1 cellular context compared by ENCODE assay signal in the genomic region with DNA sequence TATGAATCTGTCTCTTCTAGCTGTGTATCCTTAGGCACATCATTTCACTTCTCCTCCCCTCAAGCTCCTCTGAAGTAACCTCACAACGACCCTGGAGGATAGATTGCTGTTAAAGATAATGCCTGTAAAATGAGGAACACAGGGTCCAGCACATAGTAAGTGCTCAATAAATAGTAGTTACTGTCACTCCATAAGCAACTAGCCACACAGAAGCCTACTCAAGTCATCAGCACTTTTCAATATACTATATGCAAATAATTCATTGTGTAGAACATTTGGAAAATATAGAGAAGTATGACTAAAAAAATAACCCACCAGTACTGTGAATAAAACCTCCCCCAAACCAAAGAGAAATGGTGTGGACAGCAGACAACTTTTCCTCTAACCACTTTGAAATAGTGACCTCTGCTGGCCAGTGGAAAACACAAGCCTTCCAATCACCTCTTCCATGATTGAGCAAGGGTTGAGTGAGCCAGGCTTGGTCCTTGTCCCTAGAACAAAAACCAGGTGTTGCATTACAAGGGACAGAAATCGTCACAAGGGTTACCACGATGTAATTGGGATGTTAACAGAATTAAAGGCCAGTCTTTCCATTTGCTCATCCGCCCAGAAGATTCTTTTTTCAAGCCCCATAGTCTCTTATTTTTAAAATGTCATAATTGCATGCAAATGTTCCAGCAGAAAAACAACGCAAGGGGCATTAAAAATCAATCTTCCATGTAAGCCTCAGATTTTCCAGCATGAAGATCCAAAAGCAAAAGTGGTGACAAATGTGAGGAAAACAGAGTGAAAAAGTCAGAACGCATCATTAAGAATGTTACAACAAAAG.
TF ChIP-seq lines count a peak whose summit lies in the region.

No MANE protein-coding gene starts in this region.

TF ChIP-seq in GM12878, 131 proteins besides CTCF, POLR2A, EP300 and RAD21:
- peak; percentile 49; the same call in 1 of the 2 replicates for TF ChIP-seq SMC3 (IDR thresholded peaks at IDR 0.05; ENCODE audit: borderline replicate concordance, low read length)
- TF ChIP-seq, protein P1, sequence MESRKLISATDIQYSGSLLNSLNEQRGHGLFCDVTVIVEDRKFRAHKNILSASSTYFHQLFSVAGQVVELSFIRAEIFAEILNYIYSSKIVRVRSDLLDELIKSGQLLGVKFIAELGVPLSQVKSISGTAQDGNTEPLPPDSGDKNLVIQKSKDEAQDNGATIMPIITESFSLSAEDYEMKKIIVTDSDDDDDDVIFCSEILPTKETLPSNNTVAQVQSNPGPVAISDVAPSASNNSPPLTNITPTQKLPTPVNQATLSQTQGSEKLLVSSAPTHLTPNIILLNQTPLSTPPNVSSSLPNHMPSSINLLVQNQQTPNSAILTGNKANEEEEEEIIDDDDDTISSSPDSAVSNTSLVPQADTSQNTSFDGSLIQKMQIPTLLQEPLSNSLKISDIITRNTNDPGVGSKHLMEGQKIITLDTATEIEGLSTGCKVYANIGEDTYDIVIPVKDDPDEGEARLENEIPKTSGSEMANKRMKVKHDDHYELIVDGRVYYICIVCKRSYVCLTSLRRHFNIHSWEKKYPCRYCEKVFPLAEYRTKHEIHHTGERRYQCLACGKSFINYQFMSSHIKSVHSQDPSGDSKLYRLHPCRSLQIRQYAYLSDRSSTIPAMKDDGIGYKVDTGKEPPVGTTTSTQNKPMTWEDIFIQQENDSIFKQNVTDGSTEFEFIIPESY (IDR thresholded peaks at IDR 0.05), result no peak
